In the genomic region with DNA sequence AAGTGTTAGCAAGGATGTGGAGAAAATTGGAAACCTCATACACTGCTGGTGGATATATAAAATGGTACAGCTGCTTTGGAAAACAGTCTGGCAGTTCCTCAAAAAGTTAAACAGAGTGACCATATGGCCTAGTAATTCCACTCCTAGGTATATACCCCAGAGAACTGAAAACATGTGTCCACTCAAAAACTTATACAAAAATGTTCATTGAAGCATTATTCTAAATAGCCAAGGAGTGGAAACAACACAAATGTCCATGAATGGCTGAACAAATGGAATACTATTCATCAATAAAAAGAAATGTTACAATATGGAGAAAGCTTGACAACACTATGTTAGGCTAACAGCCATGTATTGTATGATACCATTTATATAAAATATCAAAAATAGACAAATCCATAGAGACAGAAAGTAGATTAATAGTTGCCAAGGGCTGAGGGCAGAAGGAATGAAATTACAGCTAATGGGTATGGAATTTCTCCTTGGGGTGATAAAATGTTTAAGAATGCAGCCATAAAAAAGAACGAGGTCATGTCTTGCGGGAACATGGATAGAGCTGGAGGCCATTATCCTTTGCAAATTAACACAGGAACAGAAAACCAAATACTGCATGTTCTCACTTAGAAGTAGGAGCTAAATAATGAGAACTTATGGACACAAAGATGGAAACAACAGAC, we compare ENCODE assay signal across 16 cellular contexts. TPM values are rescaled to one million over a fixed set of nuclear protein-coding genes. Genes with fewer than 3 reads are reported as not detected.
DNase-seq lines count a peak whose midpoint lies in the region; ATAC-seq and TF ChIP-seq lines count a peak whose summit lies in the region.
"Had no signal": no experiment of that assay in that cellular context is flagged by ENCODE, and none has a peak within 500 bp of the region (broad histone marks: within the 10 kb centered on the region; RNA-seq: fewer than 3 reads in every experiment).

No MANE protein-coding gene starts in this region.

- peak overlapping the region; percentile 27 for H3K4me2 ChIP-seq in GM23248 (ENCODE audit: unreplicated experiment)

- peak overlapping the region; percentile 53 for H3K27ac ChIP-seq in GM23248
- H3K27ac ChIP-seq in SJCRH30, result peak overlapping the region; percentile 21
- H3K27ac ChIP-seq: thyroid gland had no signal

- H3K9me3 ChIP-seq in GM23248 (ENCODE audit: low read depth), result no peaks in the 10 kb centered on the region
- H3K9me3 ChIP-seq in SJCRH30 (replicated peaks), result no peaks in the 10 kb centered on the region
- H3K9me3 ChIP-seq: thyroid gland had no signal

- H3K36me3 ChIP-seq in GM23248 (ENCODE audit: low read depth) (no peaks in the 10 kb centered on the region), SJCRH30 (no peaks in the 10 kb centered on the region)
- H3K36me3 ChIP-seq: thyroid gland had no signal

- H3K4me1 ChIP-seq in GM23248 (ENCODE audit: insufficient read depth) (peaks cover 30% of the 10 kb centered on the region), SJCRH30 (peaks cover 19% of the 10 kb centered on the region)

- no peaks in the 10 kb centered on the region for H3K9me2 ChIP-seq in GM23248 (ENCODE audit: insufficient read depth)

- no peaks in the 10 kb centered on the region for H4K20me1 ChIP-seq in GM23248 (ENCODE audit: insufficient read depth)

- 5 to 6% methylated on average over 2 of the region's 2 CpGs for WGBS in GM23248 (ENCODE audit: low coverage in 1 of 2, low lambda C conversion rate in 2 of 2, missing lambda C conversion rate in 2 of 2), 2 experiments

- H3K4me3 ChIP-seq in GM23248, result no peak overlapping the region
- H3K4me3 ChIP-seq in SJCRH30, result no peak overlapping the region
- no peak overlapping the region for H3K4me3 ChIP-seq in fibroblast of mammary gland (ENCODE audit: control insufficient read depth, low read depth, low read length)
- no peak overlapping the region for H3K4me3 ChIP-seq in retinal pigment epithelial cell (ENCODE audit: low read length)
- H3K4me3 ChIP-seq: thyroid gland had no signal

- peak overlapping the region; percentile 56 for H2AFZ ChIP-seq in GM23248

- no peak overlapping the region for H3K9ac ChIP-seq in GM23248

- ATAC-seq in left lobe of liver (no peak), GM21526 (IDR thresholded peaks at IDR 0.05; ENCODE audit: low FRiP score, unreplicated experiment) (no peak), GM18502 (IDR thresholded peaks at IDR 0.05; ENCODE audit: poor library complexity, unreplicated experiment) (no peak)
- ATAC-seq: activated CD4-positive, CD25-positive, alpha-beta regulatory T cell treated with anti-CD3 and anti-CD28 coated beads, Interleukin-2, amount 50 U/mL, for 24 hours; naive thymus-derived CD8-positive, alpha-beta T cell; sciatic nerve had no signal

- H3K27me3 ChIP-seq in GM23248 (replicated peaks; ENCODE audit: insufficient read depth), result no peaks in the 10 kb centered on the region
- no peaks in the 10 kb centered on the region for H3K27me3 ChIP-seq in SJCRH30
- H3K27me3 ChIP-seq: thyroid gland had no signal

- TF ChIP-seq CTCF in fibroblast of mammary gland (conservative IDR thresholded peaks at IDR 0.05; ENCODE audit: control insufficient read depth, insufficient read depth, low read depth, low read length) (no peak), retinal pigment epithelial cell (conservative IDR thresholded peaks at IDR 0.05; ENCODE audit: low read depth, low read length) (no peak)

- in situ Hi-C loops in GM23248 (cut with MboI), result no loop called here

- peak; percentile 79 for DNase-seq in GM23248
- no peak for DNase-seq in SJCRH30
- peak; percentile 55 for DNase-seq in fibroblast of mammary gland (ENCODE audit: low read depth)
- peak; percentile 59 for DNase-seq in retinal pigment epithelial cell (ENCODE audit: low read depth)
- no peak for DNase-seq in left lobe of liver (ENCODE audit: low spot score)
- DNase-seq in stimulated activated CD4-positive, alpha-beta T cell treated with anti-CD3 and anti-CD28 coated beads, Interleukin-12 subunit alpha, Interleukin-12 subunit beta, amount 100 ng/mL, for 4 hours, result no peak
- DNase-seq: activated T-cell treated with anti-CD3 and anti-CD28 coated beads, Interleukin-2, amount 50 U/mL, for 48 hours; COR-L47; immature natural killer cell; naive thymus-derived CD8-positive, alpha-beta T cell; NCI-H1092 treated with DMSO at 0.1 percent for 48 hours; thyroid gland had no signal

- H3K79me2 ChIP-seq in GM23248 (ENCODE audit: insufficient read depth), result no peaks in the 10 kb centered on the region

- peaks cover 28% of the 10 kb centered on the region for H3F3A ChIP-seq in GM23248 (ENCODE audit: insufficient read depth)

RNA-seq across cellular contexts. Expression of gene FBP1, which starts 33.6 kb away (rescaled TPM):
- total RNA-seq in GM23248 (2014; rRNA removed; shearing (Covaris generic)), result not detected in 2 replicates
- polyA plus RNA-seq in GM23248 (2016; fragmentation: Nextera tagmentation; extraction: Ambion mirVana), result not detected in 2 replicates
- not detected in 2 replicates for total RNA-seq in SJCRH30 (2014; rRNA removed; shearing (Covaris generic))
- total RNA-seq in left lobe of liver, result 476 TPM

RNA-seq across cellular contexts. Expression of gene AOPEP, which starts 53.5 kb away (rescaled TPM):
- 90.0 and 90.5 TPM in 2 replicates for total RNA-seq in GM23248 (2014; rRNA removed; shearing (Covaris generic))
- 118 and 120 TPM in 2 replicates for polyA plus RNA-seq in GM23248 (2016; fragmentation: Nextera tagmentation; extraction: Ambion mirVana)
- total RNA-seq in SJCRH30 (2014; rRNA removed; shearing (Covaris generic)), result 79.5 and 83.2 TPM in 2 replicates
- 75.5 TPM for total RNA-seq in left lobe of liver

Comparison
In these comparisons a context has a peak if more than half of its experiments do, and no peak if none do; other contexts are left out.
1. DNase-seq: peak in GM23248 (single experiment), fibroblast of mammary gland (single experiment) and retinal pigment epithelial cell (single experiment); none in SJCRH30 (0 of 2), left lobe of liver (single experiment) and stimulated activated CD4-positive, alpha-beta T cell treated with anti-CD3 and anti-CD28 coated beads, Interleukin-12 subunit alpha, Interleukin-12 subunit beta, amount 100 ng/mL, for 4 hours (single experiment).
2. RNA of gene FBP1, which starts 33.6 kb away (total RNA-seq): 476 TPM in left lobe of liver (single experiment); not detected in GM23248 and not detected in SJCRH30; every median in the first group is over 100 times any median in the second.